In the genomic region with DNA sequence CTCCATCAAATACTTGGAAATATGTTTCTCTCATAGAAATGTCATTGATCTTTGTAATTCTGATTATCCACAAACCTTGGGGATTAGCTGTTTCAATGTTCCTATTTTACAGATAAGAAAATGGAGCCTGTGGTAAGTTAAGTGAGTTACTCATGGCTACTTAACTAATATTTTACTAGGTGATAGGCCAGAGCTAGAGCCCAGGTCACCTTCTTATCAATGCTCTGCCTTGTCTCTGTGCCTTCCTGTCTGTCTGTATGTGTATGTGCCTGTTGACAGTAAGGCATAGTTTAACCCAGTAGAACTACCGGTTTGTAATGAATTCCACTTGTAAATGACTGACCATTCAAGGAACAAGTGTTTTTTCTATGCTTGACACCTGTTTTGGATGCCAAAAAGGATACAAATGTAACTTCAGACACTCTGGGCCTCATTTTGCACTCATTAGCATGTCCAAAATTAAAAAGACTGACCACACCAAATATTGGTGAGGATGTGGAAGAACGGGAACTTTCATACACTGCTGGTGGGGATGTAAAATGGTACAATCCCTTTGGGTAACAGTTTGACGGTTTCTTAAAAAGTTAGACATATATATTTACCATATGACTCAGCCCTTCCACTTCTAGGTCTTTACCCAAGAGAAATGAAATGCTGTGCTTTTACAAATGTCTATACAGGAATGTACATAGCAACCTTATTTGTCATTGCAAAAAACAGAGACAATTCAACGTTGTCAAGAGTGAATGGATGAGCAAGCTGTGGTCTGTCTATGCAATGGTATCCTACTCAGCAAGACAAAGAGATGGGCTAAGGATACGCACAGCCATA, we compare ENCODE assay signal across 12 cellular contexts. TPM values are rescaled to one million over a fixed set of nuclear protein-coding genes. Genes with fewer than 3 reads are reported as not detected.
DNase-seq lines count a peak whose midpoint lies in the region; ATAC-seq, FAIRE-seq and TF ChIP-seq lines count a peak whose summit lies in the region.
"Had no signal": no experiment of that assay in that cellular context is flagged by ENCODE, and none has a peak within 500 bp of the region (broad histone marks: within the 10 kb centered on the region; RNA-seq: fewer than 3 reads in every experiment).

No MANE protein-coding gene starts in this region.

- POLR2A ChIA-PET in activated CD8-positive, alpha-beta T cell treated with anti-CD3 and anti-CD28 coated beads for 36 hours (lab: Charles Lee), result no interaction called here

- H3K4me1 ChIP-seq in keratinocyte (ENCODE audit: control insufficient read depth, extremely low read depth, insufficient read depth, low read length) (peaks cover 36% of the 10 kb centered on the region), tibial nerve (peaks cover 0 to 6% (median 0%) of the 10 kb centered on the region in 4 donors)
- H3K4me1 ChIP-seq: HAP-1 had no signal

- no peaks in the 10 kb centered on the region for H4K20me1 ChIP-seq in keratinocyte (ENCODE audit: control insufficient read depth, extremely low read depth, insufficient read depth, low read length)

- ATAC-seq in HG03066 (IDR thresholded peaks at IDR 0.05; ENCODE audit: low read depth, unreplicated experiment) (peak; percentile 50), HG02588 (IDR thresholded peaks at IDR 0.05; ENCODE audit: unreplicated experiment) (no peak), HG02840 (IDR thresholded peaks at IDR 0.05; ENCODE audit: low FRiP score, unreplicated experiment) (no peak)
- peak; percentile 75 for ATAC-seq in activated CD8-positive, alpha-beta T cell treated with anti-CD3 and anti-CD28 coated beads for 36 hours

- H3K4me3 Mint-ChIP-seq in activated CD8-positive, alpha-beta T cell treated with anti-CD3 and anti-CD28 coated beads for 36 hours, result no peak overlapping the region

- DNase-seq in GM13977 (ENCODE audit: low spot score) (peak; percentile 38), keratinocyte (ENCODE audit: low read depth, low spot score) (peak; percentile 88), NCI-H1436 treated with DMSO at 0.1 percent for 48 hours (lab: John Stamatoyannopoulos, UW) (no peak), tibial nerve (ENCODE audit: low spot score in 2 of 2) (no peak)
- no peak for DNase-seq in activated CD8-positive, alpha-beta T cell treated with anti-CD3 and anti-CD28 coated beads for 36 hours
- DNase-seq: GDM1, hippocampal formation, NCI-H1930 had no signal

- no peaks in the 10 kb centered on the region for H3K27me3 Mint-ChIP-seq in activated CD8-positive, alpha-beta T cell treated with anti-CD3 and anti-CD28 coated beads for 36 hours

- FAIRE-seq in keratinocyte (lab: Jason Lieb, UNC), result peak; percentile 67

- H3K36me3 ChIP-seq in keratinocyte (ENCODE audit: control insufficient read depth in 2 of 2, extremely low read depth in 1 of 2, insufficient read depth in 2 of 2, low read length in 2 of 2) (no peaks in the 10 kb centered on the region), tibial nerve (no peaks in the 10 kb centered on the region)
- H3K36me3 ChIP-seq: HAP-1 had no signal

- no peaks in the 10 kb centered on the region for H3K9me1 ChIP-seq in keratinocyte (ENCODE audit: control insufficient read depth, extremely low read depth, insufficient read depth, low read length)

- no peak for TF ChIP-seq EP300 in tibial nerve (IDR thresholded peaks at IDR 0.05)

- H3K9me3 ChIP-seq in keratinocyte (ENCODE audit: control insufficient read depth, low read depth, low read length) (no peaks in the 10 kb centered on the region), tibial nerve (peaks cover 0 to 13% (median 0%) of the 10 kb centered on the region in 4 donors)
- H3K9me3 ChIP-seq: HAP-1 had no signal

- H3K79me2 ChIP-seq in keratinocyte (ENCODE audit: control insufficient read depth, insufficient read depth, low read length), result no peaks in the 10 kb centered on the region

- no peak for TF ChIP-seq POLR2A in tibial nerve (IDR thresholded peaks at IDR 0.05)

- dilution Hi-C loops in keratinocyte (cut with MboI; ENCODE audit: extremely low pct_ligation_motif_present, low sequenced_read_pairs), result no loop called here

- H2AFZ ChIP-seq in keratinocyte (ENCODE audit: control insufficient read depth, low read length), result no peak overlapping the region

- H3K9me3 Mint-ChIP-seq in activated CD8-positive, alpha-beta T cell treated with anti-CD3 and anti-CD28 coated beads for 36 hours, result peaks cover 6% of the 10 kb centered on the region

- TF ChIP-seq CTCF in GM13977 (IDR thresholded peaks at IDR 0.05; ENCODE audit: extremely low read depth, insufficient read depth, missing control alignments) (no peak), keratinocyte (optimal IDR thresholded peaks at IDR 0.05 in 1 of 3, IDR thresholded peaks at IDR 0.05 in 1 of 3, conservative IDR thresholded peaks at IDR 0.05 in 1 of 3; ENCODE audit: extremely low read depth in 1 of 3, insufficient read depth in 2 of 3, low read length in 3 of 3) (no peak), tibial nerve (IDR thresholded peaks at IDR 0.05) (no peak)
- TF ChIP-seq CTCF in activated CD8-positive, alpha-beta T cell treated with anti-CD3 and anti-CD28 coated beads for 36 hours (IDR thresholded peaks at IDR 0.05), result no peak

- H3K9ac ChIP-seq in keratinocyte (ENCODE audit: control insufficient read depth, extremely low read depth, insufficient read depth, low read length), result peak overlapping the region; percentile 49

- H3K27ac ChIP-seq in keratinocyte (ENCODE audit: control insufficient read depth, insufficient read depth, low read length) (peak overlapping the region; percentile 96), tibial nerve (no peak overlapping the region)

- CTCF ChIA-PET in activated CD8-positive, alpha-beta T cell treated with anti-CD3 and anti-CD28 coated beads for 36 hours (lab: Charles Lee), result interaction anchor here (0.8 to 1.4 kb wide), 3 partner anchors 55 to 82 kb away, joined by 3 to 5 read pairs (median 3); no protein-coding TSS in a partner anchor

- H3K4me3 ChIP-seq in keratinocyte (ENCODE audit: control insufficient read depth in 2 of 3, extremely low read depth in 1 of 3, insufficient read depth in 2 of 3, low read depth in 1 of 3, low read length in 3 of 3), result no peak overlapping the region
- H3K4me3 ChIP-seq in tibial nerve, result no peak overlapping the region
- H3K4me3 ChIP-seq: HAP-1 had no signal

- H3K4me2 ChIP-seq in keratinocyte (ENCODE audit: control insufficient read depth, extremely low read depth, insufficient read depth, low read depth, low read length), result peak overlapping the region; percentile 39

- H3K36me3 Mint-ChIP-seq in activated CD8-positive, alpha-beta T cell treated with anti-CD3 and anti-CD28 coated beads for 36 hours (ENCODE audit: low read depth), result no peaks in the 10 kb centered on the region

- 74 to 79% methylated on average over 5 of the region's 5 CpGs for WGBS in tibial nerve, 2 donors

- in situ Hi-C loops in GM13977 (cut with MboI; ENCODE audit: low pct_unique_long_range_greater_than_20kb, low sequenced_read_pairs, unreplicated experiment), result no loop called here

- H3K27ac Mint-ChIP-seq in activated CD8-positive, alpha-beta T cell treated with anti-CD3 and anti-CD28 coated beads for 36 hours, result peak overlapping the region; percentile 76

- intact Hi-C loops in activated CD8-positive, alpha-beta T cell treated with anti-CD3 and anti-CD28 coated beads for 36 hours (cut with micrococcal nuclease), result no loop called here

- H3K27me3 ChIP-seq in keratinocyte (ENCODE audit: control insufficient read depth, extremely low read depth, insufficient read depth, low read length) (no peaks in the 10 kb centered on the region), tibial nerve (no peaks in the 10 kb centered on the region)

- H3K4me1 Mint-ChIP-seq in activated CD8-positive, alpha-beta T cell treated with anti-CD3 and anti-CD28 coated beads for 36 hours (ENCODE audit: low read depth), result peaks cover 23% of the 10 kb centered on the region

RNA-seq across cellular contexts. Expression of a gene that starts 19.6 kb away (rescaled TPM):
- under 1 TPM; 0.69 to 0.99 TPM for total RNA-seq in activated CD8-positive, alpha-beta T cell treated with anti-CD3 and anti-CD28 coated beads for 36 hours
- 146 to 269 TPM (median 240 TPM) in 3 replicates for polyA plus RNA-seq in keratinocyte
- 121 TPM for polyA plus RNA-seq in keratinocyte (2011; ENCODE audit: low read depth)
- 145 and 292 TPM in 2 replicates for polyA plus RNA-seq in keratinocyte (2011; cell fraction: cytosol; rRNA removed)
- 339 and 358 TPM in 2 replicates for polyA plus RNA-seq in keratinocyte (2011; cell fraction: nucleus; rRNA removed)
- polyA plus RNA-seq in keratinocyte (2012; ENCODE audit: low replicate concordance), result 118 and 151 TPM in 2 replicates
- 35.3 to 143 TPM (median 103 TPM) in 3 replicates for polyA minus RNA-seq in keratinocyte
- polyA minus RNA-seq in keratinocyte (2011; cell fraction: cytosol; rRNA and poly(A)+ RNA removed), result 90.0 TPM
- polyA minus RNA-seq in keratinocyte (2011; cell fraction: nucleus; rRNA and poly(A)+ RNA removed), result 106 and 198 TPM in 2 replicates
- 1 to 10 TPM in 1 of 4 donors, not detected in 3; 1.1 TPM for total RNA-seq in tibial nerve

RNA-seq across cellular contexts. Expression of a gene that starts 32.7 kb away (rescaled TPM):
- not detected for total RNA-seq in activated CD8-positive, alpha-beta T cell treated with anti-CD3 and anti-CD28 coated beads for 36 hours
- 221 to 291 TPM (median 232 TPM) in 3 replicates for polyA plus RNA-seq in keratinocyte
- polyA plus RNA-seq in keratinocyte (2011; ENCODE audit: low read depth), result 13.0 TPM
- 233 and 264 TPM in 2 replicates for polyA plus RNA-seq in keratinocyte (2011; cell fraction: cytosol; rRNA removed)
- polyA plus RNA-seq in keratinocyte (2011; cell fraction: nucleus; rRNA removed), result 352 and 413 TPM in 2 replicates
- 20.2 and 162 TPM in 2 replicates for polyA plus RNA-seq in keratinocyte (2012; ENCODE audit: low replicate concordance)
- 304 to 333 TPM (median 331 TPM) in 3 replicates for polyA minus RNA-seq in keratinocyte
- 193 TPM for polyA minus RNA-seq in keratinocyte (2011; cell fraction: cytosol; rRNA and poly(A)+ RNA removed)
- 183 and 312 TPM in 2 replicates for polyA minus RNA-seq in keratinocyte (2011; cell fraction: nucleus; rRNA and poly(A)+ RNA removed)
- total RNA-seq in tibial nerve, result 1 to 10 TPM in 1 of 4 donors, under 1 TPM in 2, not detected in 1; 0.22 to 2.7 (median 0.39) TPM

RNA-seq across cellular contexts. Expression of a gene that starts 39.5 kb away (rescaled TPM):
- total RNA-seq in activated CD8-positive, alpha-beta T cell treated with anti-CD3 and anti-CD28 coated beads for 36 hours, result 10 to 100 TPM; 24.5 to 30.5 TPM
- polyA plus RNA-seq in keratinocyte, result 1.2 to 10.9 TPM (median 9.3 TPM) in 3 replicates
- polyA plus RNA-seq in keratinocyte (2011; ENCODE audit: low read depth), result 0.50 TPM
- 1.8 and 3.3 TPM in 2 replicates for polyA plus RNA-seq in keratinocyte (2011; cell fraction: cytosol; rRNA removed)
- 1.5 and 2.0 TPM in 2 replicates for polyA plus RNA-seq in keratinocyte (2011; cell fraction: nucleus; rRNA removed)
- 0.45 and 9.6 TPM in 2 replicates for polyA plus RNA-seq in keratinocyte (2012; ENCODE audit: low replicate concordance)
- polyA minus RNA-seq in keratinocyte, result 0.89 to 7.2 TPM (median 1.6 TPM) in 3 replicates
- polyA minus RNA-seq in keratinocyte (2011; cell fraction: cytosol; rRNA and poly(A)+ RNA removed), result 1.2 TPM
- polyA minus RNA-seq in keratinocyte (2011; cell fraction: nucleus; rRNA and poly(A)+ RNA removed), result 0.84 and 2.2 TPM in 2 replicates
- not detected for total RNA-seq in tibial nerve

Comparison
In these comparisons a context has a peak if more than half of its experiments do, and no peak if none do; other contexts are left out.
1. DNase-seq: peak in GM13977 (single experiment) and keratinocyte (single experiment); none in activated CD8-positive, alpha-beta T cell treated with anti-CD3 and anti-CD28 coated beads for 36 hours (single experiment), NCI-H1436 treated with DMSO at 0.1 percent for 48 hours (single experiment) and tibial nerve (0 of 2).
2. ATAC-seq: peak in HG03066 (single experiment) and activated CD8-positive, alpha-beta T cell treated with anti-CD3 and anti-CD28 coated beads for 36 hours (single experiment); none in HG02588 (single experiment) and HG02840 (single experiment).
3. RNA of a gene that starts 39.5 kb away (total RNA-seq): 24.5 to 30.5 TPM in activated CD8-positive, alpha-beta T cell treated with anti-CD3 and anti-CD28 coated beads for 36 hours; not detected in tibial nerve; every median in the first group is over 10 times any median in the second.